In the genomic region with DNA sequence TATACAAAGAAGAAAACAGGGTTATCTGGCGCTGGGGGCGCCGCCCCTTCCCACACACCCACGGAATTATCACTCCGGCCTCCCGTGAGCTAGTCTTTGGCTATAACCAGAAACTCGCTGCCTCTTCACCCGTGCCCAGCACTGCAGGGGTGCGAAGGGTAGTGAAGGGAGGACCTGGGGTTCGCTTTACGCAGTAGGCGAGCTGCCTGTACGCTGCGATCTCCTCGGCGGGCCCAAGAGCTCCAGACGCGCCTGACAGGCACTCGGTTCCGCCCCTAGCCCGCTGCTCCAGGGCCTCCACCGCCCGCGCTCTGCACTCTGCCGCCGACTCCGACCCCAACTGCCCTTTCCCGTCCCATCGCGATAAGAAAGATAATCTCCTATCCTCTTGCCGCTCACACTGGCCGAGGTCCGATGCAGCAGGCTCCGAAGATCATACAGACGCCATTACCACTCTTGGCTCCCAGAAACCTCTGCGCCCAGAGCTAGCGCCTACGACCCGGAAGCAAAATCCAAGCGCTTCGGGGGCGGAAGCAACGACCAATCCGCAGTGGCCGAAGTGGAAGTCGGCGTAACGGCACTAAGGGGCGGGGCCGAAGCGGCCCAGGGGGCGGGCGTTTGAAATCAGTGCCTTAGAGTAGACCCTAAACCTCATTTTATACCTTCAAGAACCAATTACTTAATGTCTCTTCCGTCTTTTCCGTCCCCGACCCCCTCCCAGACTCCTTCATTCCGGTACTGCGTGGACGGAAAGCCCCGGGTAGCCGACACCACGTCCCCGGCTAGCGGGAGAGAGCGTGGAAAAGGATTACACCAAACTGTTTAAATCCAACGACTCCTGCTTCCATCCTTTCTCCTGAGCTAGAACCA, we compare ENCODE assay signal across 1 cellular context.
TF ChIP-seq lines count a peak whose summit lies in the region.

A gene (minus strand): TSS at position 458 of the 870 bp plus-strand sequence. CDS start 1,371 bp downstream, outside the sequence.
A gene (plus strand): TSS at position 611 of the 870 bp plus-strand sequence. CDS start 23,664 bp downstream, outside the sequence.

TF ChIP-seq in K562, 482 proteins besides CTCF, POLR2A, EP300 and RAD21 (continued from another document and continues in another):
- TF ChIP-seq, protein P1, sequence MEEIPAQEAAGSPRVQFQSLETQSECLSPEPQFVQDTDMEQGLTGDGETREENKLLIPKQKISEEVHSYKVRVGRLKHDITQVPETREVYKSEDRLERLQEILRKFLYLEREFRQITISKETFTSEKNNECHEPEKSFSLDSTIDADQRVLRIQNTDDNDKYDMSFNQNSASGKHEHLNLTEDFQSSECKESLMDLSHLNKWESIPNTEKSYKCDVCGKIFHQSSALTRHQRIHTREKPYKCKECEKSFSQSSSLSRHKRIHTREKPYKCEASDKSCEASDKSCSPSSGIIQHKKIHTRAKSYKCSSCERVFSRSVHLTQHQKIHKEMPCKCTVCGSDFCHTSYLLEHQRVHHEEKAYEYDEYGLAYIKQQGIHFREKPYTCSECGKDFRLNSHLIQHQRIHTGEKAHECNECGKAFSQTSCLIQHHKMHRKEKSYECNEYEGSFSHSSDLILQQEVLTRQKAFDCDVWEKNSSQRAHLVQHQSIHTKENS (CRISPR knock-in tag; IDR thresholded peaks at IDR 0.05) = no peak
- TF ChIP-seq NFATC3 (IDR thresholded peaks at IDR 0.05) (no peak), DDX20 (tag; IDR thresholded peaks at IDR 0.05; ENCODE audit: low read depth) (no peak), ZBED1 (IDR thresholded peaks at IDR 0.05) (0 out of 2 replicates have a peak, but pooled peaks have one; percentile 29), SOX6 (IDR thresholded peaks at IDR 0.05) (no peak; the same call in 1 of the 2 replicates), KAT7 (CRISPR knock-in tag; IDR thresholded peaks at IDR 0.05; ENCODE audit: borderline replicate concordance) (no peak), NFRKB (IDR thresholded peaks at IDR 0.05; ENCODE audit: low read depth) (peak; percentile 72; the same call in 1 of the 2 replicates), ZNF253 (CRISPR knock-in tag; conservative IDR thresholded peaks at IDR 0.05) (no peak), U2AF1 (optimal IDR thresholded peaks at IDR 0.05; ENCODE audit: low read depth, low read length) (no peak), ELF2 (CRISPR knock-in tag; IDR thresholded peaks at IDR 0.05) (no peak; the same call in 1 of the 2 replicates), ZNF347 (CRISPR knock-in tag; IDR thresholded peaks at IDR 0.05; ENCODE audit: low read depth) (no peak), RBFOX2 (IDR thresholded peaks at IDR 0.05; ENCODE audit: low read depth, low read length) (peak; percentile 94), SAFB2 (IDR thresholded peaks at IDR 0.05; ENCODE audit: borderline replicate concordance, low read depth, low read length, severe bottlenecking) (no peak), ETV5 (CRISPR knock-in tag; IDR thresholded peaks at IDR 0.05; ENCODE audit: low read depth) (peak; percentile 63; the same call in 1 of the 2 replicates), ETV1 (tag; conservative IDR thresholded peaks at IDR 0.05; ENCODE audit: low read depth) (0 out of 2 replicates have a peak, but pooled peaks have one; percentile 5), POLR2AphosphoS2 (IDR thresholded peaks at IDR 0.05; ENCODE audit: low read length) (0 out of 2 replicates have a peak, but pooled peaks have one; percentile 47), ZC3H4 (CRISPR knock-in tag; IDR thresholded peaks at IDR 0.05; ENCODE audit: borderline replicate concordance) (no peak), ZC3H8 (IDR thresholded peaks at IDR 0.05) (no peak), ZNF766 (CRISPR knock-in tag; conservative IDR thresholded peaks at IDR 0.05) (peak; percentile 64; the same call in 1 of the 2 replicates), MECOM (CRISPR knock-in tag; IDR thresholded peaks at IDR 0.05) (no peak), KDM5B (IDR thresholded peaks at IDR 0.05; ENCODE audit: insufficient replicate concordance, low read depth, low read length) (peak; percentile 85), NR3C1 (CRISPR knock-in tag; IDR thresholded peaks at IDR 0.05) (no peak), RFX5 (IDR thresholded peaks at IDR 0.05; ENCODE audit: low read depth, low read length) (no peak), ZSCAN32 (CRISPR knock-in tag; IDR thresholded peaks at IDR 0.05) (no peak), ZNF217 (CRISPR knock-in tag; IDR thresholded peaks at IDR 0.05) (no peak), SMARCE1 (IDR thresholded peaks at IDR 0.05) (no peak; the same call in 1 of the 2 replicates), RFX1 (IDR thresholded peaks at IDR 0.05) (no peak)
- TF ChIP-seq, protein P2, sequence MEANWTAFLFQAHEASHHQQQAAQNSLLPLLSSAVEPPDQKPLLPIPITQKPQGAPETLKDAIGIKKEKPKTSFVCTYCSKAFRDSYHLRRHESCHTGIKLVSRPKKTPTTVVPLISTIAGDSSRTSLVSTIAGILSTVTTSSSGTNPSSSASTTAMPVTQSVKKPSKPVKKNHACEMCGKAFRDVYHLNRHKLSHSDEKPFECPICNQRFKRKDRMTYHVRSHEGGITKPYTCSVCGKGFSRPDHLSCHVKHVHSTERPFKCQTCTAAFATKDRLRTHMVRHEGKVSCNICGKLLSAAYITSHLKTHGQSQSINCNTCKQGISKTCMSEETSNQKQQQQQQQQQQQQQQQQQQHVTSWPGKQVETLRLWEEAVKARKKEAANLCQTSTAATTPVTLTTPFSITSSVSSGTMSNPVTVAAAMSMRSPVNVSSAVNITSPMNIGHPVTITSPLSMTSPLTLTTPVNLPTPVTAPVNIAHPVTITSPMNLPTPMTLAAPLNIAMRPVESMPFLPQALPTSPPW (CRISPR knock-in tag; IDR thresholded peaks at IDR 0.05) = peak; percentile 77
- TF ChIP-seq, protein P3, sequence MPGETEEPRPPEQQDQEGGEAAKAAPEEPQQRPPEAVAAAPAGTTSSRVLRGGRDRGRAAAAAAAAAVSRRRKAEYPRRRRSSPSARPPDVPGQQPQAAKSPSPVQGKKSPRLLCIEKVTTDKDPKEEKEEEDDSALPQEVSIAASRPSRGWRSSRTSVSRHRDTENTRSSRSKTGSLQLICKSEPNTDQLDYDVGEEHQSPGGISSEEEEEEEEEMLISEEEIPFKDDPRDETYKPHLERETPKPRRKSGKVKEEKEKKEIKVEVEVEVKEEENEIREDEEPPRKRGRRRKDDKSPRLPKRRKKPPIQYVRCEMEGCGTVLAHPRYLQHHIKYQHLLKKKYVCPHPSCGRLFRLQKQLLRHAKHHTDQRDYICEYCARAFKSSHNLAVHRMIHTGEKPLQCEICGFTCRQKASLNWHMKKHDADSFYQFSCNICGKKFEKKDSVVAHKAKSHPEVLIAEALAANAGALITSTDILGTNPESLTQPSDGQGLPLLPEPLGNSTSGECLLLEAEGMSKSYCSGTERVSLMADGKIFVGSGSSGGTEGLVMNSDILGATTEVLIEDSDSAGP (CRISPR knock-in tag; IDR thresholded peaks at IDR 0.05) = no peak
- TF ChIP-seq, protein P4, sequence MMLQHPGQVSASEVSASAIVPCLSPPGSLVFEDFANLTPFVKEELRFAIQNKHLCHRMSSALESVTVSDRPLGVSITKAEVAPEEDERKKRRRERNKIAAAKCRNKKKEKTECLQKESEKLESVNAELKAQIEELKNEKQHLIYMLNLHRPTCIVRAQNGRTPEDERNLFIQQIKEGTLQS (IDR thresholded peaks at IDR 0.05) = no peak
- TF ChIP-seq, protein P4 (CRISPR knock-in tag; conservative IDR thresholded peaks at IDR 0.05) = no peak
- TF ChIP-seq, protein P5, sequence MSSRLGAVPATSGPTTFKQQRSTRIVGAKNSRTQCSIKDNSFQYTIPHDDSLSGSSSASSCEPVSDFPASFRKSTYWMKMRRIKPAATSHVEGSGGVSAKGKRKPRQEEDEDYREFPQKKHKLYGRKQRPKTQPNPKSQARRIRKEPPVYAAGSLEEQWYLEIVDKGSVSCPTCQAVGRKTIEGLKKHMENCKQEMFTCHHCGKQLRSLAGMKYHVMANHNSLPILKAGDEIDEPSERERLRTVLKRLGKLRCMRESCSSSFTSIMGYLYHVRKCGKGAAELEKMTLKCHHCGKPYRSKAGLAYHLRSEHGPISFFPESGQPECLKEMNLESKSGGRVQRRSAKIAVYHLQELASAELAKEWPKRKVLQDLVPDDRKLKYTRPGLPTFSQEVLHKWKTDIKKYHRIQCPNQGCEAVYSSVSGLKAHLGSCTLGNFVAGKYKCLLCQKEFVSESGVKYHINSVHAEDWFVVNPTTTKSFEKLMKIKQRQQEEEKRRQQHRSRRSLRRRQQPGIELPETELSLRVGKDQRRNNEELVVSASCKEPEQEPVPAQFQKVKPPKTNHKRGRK (tag; IDR thresholded peaks at IDR 0.05) = no peak
- TF ChIP-seq, protein P6, sequence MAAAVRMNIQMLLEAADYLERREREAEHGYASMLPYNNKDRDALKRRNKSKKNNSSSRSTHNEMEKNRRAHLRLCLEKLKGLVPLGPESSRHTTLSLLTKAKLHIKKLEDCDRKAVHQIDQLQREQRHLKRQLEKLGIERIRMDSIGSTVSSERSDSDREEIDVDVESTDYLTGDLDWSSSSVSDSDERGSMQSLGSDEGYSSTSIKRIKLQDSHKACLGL (CRISPR knock-in tag; IDR thresholded peaks at IDR 0.05; ENCODE audit: borderline replicate concordance, poor library complexity, severe bottlenecking) = no peak
- TF ChIP-seq, protein P7, sequence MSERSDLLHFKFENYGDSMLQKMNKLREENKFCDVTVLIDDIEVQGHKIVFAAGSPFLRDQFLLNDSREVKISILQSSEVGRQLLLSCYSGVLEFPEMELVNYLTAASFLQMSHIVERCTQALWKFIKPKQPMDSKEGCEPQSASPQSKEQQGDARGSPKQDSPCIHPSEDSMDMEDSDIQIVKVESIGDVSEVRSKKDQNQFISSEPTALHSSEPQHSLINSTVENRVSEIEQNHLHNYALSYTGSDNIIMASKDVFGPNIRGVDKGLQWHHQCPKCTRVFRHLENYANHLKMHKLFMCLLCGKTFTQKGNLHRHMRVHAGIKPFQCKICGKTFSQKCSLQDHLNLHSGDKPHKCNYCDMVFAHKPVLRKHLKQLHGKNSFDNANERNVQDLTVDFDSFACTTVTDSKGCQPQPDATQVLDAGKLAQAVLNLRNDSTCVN (CRISPR knock-in tag; IDR thresholded peaks at IDR 0.05) = no peak
- TF ChIP-seq, protein P8, sequence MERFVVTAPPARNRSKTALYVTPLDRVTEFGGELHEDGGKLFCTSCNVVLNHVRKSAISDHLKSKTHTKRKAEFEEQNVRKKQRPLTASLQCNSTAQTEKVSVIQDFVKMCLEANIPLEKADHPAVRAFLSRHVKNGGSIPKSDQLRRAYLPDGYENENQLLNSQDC (CRISPR knock-in tag; IDR thresholded peaks at IDR 0.05) = no peak
- TF ChIP-seq, protein P9, sequence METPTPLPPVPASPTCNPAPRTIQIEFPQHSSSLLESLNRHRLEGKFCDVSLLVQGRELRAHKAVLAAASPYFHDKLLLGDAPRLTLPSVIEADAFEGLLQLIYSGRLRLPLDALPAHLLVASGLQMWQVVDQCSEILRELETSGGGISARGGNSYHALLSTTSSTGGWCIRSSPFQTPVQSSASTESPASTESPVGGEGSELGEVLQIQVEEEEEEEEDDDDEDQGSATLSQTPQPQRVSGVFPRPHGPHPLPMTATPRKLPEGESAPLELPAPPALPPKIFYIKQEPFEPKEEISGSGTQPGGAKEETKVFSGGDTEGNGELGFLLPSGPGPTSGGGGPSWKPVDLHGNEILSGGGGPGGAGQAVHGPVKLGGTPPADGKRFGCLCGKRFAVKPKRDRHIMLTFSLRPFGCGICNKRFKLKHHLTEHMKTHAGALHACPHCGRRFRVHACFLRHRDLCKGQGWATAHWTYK (CRISPR knock-in tag; IDR thresholded peaks at IDR 0.05) = 0 out of 2 replicates have a peak, but pooled peaks have one; percentile 30
- TF ChIP-seq, protein P10, sequence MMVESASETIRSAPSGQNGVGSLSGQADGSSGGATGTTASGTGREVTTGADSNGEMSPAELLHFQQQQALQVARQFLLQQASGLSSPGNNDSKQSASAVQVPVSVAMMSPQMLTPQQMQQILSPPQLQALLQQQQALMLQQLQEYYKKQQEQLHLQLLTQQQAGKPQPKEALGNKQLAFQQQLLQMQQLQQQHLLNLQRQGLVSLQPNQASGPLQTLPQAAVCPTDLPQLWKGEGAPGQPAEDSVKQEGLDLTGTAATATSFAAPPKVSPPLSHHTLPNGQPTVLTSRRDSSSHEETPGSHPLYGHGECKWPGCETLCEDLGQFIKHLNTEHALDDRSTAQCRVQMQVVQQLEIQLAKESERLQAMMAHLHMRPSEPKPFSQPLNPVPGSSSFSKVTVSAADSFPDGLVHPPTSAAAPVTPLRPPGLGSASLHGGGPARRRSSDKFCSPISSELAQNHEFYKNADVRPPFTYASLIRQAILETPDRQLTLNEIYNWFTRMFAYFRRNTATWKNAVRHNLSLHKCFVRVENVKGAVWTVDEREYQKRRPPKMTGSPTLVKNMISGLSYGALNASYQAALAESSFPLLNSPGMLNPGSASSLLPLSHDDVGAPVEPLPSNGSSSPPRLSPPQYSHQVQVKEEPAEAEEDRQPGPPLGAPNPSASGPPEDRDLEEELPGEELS (CRISPR knock-in tag; IDR thresholded peaks at IDR 0.05; ENCODE audit: borderline replicate concordance) = no peak
- TF ChIP-seq, protein P11, sequence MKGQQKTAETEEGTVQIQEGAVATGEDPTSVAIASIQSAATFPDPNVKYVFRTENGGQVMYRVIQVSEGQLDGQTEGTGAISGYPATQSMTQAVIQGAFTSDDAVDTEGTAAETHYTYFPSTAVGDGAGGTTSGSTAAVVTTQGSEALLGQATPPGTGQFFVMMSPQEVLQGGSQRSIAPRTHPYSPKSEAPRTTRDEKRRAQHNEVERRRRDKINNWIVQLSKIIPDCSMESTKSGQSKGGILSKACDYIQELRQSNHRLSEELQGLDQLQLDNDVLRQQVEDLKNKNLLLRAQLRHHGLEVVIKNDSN (CRISPR knock-in tag; IDR thresholded peaks at IDR 0.05) = no peak
